11 cellular contexts compared by ENCODE assay signal in genomic region chr11:65043881-65044501, GRCh38. TPM values are rescaled to one million over a fixed set of nuclear protein-coding genes. Genes with fewer than 3 reads are reported as not detected.
DNase-seq lines count a peak whose midpoint lies in the region; ATAC-seq and TF ChIP-seq lines count a peak whose summit lies in the region.
"Had no signal": no experiment of that assay in that cellular context is flagged by ENCODE, and none has a peak within 500 bp of the region (broad histone marks: within the 10 kb centered on the region; RNA-seq: fewer than 3 reads in every experiment).

No MANE protein-coding gene starts in this region.

- WGBS in heart left ventricle, 4 donors, result 86 to 87% (median 86%) methylated on average over 22 to 23 of the region's 23 CpGs
- 87 to 92% (median 90%) methylated on average over 23 of the region's 23 CpGs for WGBS in ovary, 3 donors

- TF ChIP-seq POLR2A in heart left ventricle (IDR thresholded peaks at IDR 0.05) (no peak), ovary (IDR thresholded peaks at IDR 0.05) (no peak), vagina (IDR thresholded peaks at IDR 0.05) (no peak)

- H3K9me3 ChIP-seq in heart left ventricle (no peaks in the 10 kb centered on the region), ovary (no peaks in the 10 kb centered on the region), vagina (no peaks in the 10 kb centered on the region)
- H3K9me3 ChIP-seq: body of pancreas, gastroesophageal sphincter, mucosa of descending colon had no signal

- H3K36me3 ChIP-seq in H7 (replicated peaks; ENCODE audit: control insufficient read depth, insufficient read depth, low read length) (peaks cover 7% of the 10 kb centered on the region), heart left ventricle (peaks cover 0 to 18% (median 11%) of the 10 kb centered on the region in 9 donors), ovary (no peaks in the 10 kb centered on the region), vagina (peaks cover 0 to 18% of the 10 kb centered on the region in 2 donors)

- no peaks in the 10 kb centered on the region; the same call in 1 of the 2 replicates for H3K27me3 ChIP-seq in H7 (ENCODE audit: control insufficient read depth, insufficient read depth, low read length)
- H3K27me3 ChIP-seq in heart left ventricle, result no peaks in the 10 kb centered on the region
- no peaks in the 10 kb centered on the region for H3K27me3 ChIP-seq in ovary
- H3K27me3 ChIP-seq in vagina, result no peaks in the 10 kb centered on the region
- H3K27me3 ChIP-seq: body of pancreas, gastroesophageal sphincter had no signal

- H3K4me1 ChIP-seq in heart left ventricle (peaks cover 0 to 57% (median 22%) of the 10 kb centered on the region in 12 donors), ovary (ENCODE audit: insufficient read depth) (peaks cover 8% of the 10 kb centered on the region), vagina (peaks cover 53% of the 10 kb centered on the region)

- peak in 2 of 4 donors; percentile 9 to 25 for ATAC-seq in heart left ventricle
- ATAC-seq: body of pancreas, gastroesophageal sphincter, mucosa of descending colon had no signal

- no peak for TF ChIP-seq EP300 in ovary (IDR thresholded peaks at IDR 0.05)

- H3K4me3 ChIP-seq in H7 (ENCODE audit: insufficient read depth, low read depth, low read length) (no peak overlapping the region), heart left ventricle (no peak overlapping the region), ovary (no peak overlapping the region), vagina (no peak overlapping the region)
- H3K4me3 ChIP-seq: body of pancreas, gastroesophageal sphincter, mucosa of descending colon had no signal

- DNase-seq in H7 (peak; percentile 49), SKM-1 treated with dmso at 0.1 percent for 144 hours (lab: John Stamatoyannopoulos, UW; ENCODE audit: unreplicated experiment) (peak; percentile 76), heart left ventricle (peak in 4 of 5 donors; percentile 48 to 67 (median 51)), stromal cell of bone marrow (ENCODE audit: low read depth) (peak; percentile 67), ovary (no peak), NCI-H2227 (lab: John Stamatoyannopoulos, UW; ENCODE audit: unreplicated experiment) (no peak), vagina (ENCODE audit: extremely low spot score in 2 of 2) (no peak)
- DNase-seq: mucosa of descending colon, NCI-H1436 had no signal

- TF ChIP-seq CTCF in heart left ventricle (IDR thresholded peaks at IDR 0.05) (no peak), ovary (IDR thresholded peaks at IDR 0.05) (no peak), vagina (IDR thresholded peaks at IDR 0.05) (no peak)

- intact Hi-C loops in heart left ventricle (cut with DNase I), result loop anchor here in 5 of 10 donors (5.0 kb wide), 2 partner anchors 38 to 53 kb away; partner anchors contain the start of genes CDCA5 (in 4 of the 5), ZFPL1 (in 4 of the 5) and VPS51 (in 1 of the 5)
- intact Hi-C loops in ovary (cut with DNase I), result no loop called here
- intact Hi-C loops in vagina (cut with DNase I), result no loop called here

- peak overlapping the region in 2 of 12 donors; percentile 19 to 58 for H3K27ac ChIP-seq in heart left ventricle
- no peak overlapping the region for H3K27ac ChIP-seq in ovary
- no peak overlapping the region for H3K27ac ChIP-seq in vagina
- H3K27ac ChIP-seq: body of pancreas, gastroesophageal sphincter had no signal

RNA-seq across cellular contexts. Expression of gene SAC3D1, which starts 3.0 kb away (rescaled TPM):
- 15.4 TPM in 2 replicates for total RNA-seq in H7 (2014; rRNA removed; shearing (Covaris generic))
- total RNA-seq in heart left ventricle (1 to 10 TPM; 4.3 to 9.1 (median 6.2) TPM), ovary (10 to 100 TPM in 2 of 7 donors, 1 to 10 TPM in 5; 7.3 to 11.6 (median 8.5) TPM), vagina (11.8 TPM)
- polyA plus RNA-seq in heart left ventricle (10 to 100 TPM in 1 of 2 donors, 1 to 10 TPM in 1; 4.8 to 14.6 TPM), ovary (1 to 10 TPM; 1.1 to 7.6 TPM)

RNA-seq across cellular contexts. Expression of gene NAALADL1, which starts 14.4 kb away (rescaled TPM):
- total RNA-seq in H7 (2014; rRNA removed; shearing (Covaris generic)), result 1.4 and 2.4 TPM in 2 replicates
- 1 to 10 TPM; 2.6 to 7.4 (median 3.4) TPM for total RNA-seq in heart left ventricle
- 1 to 10 TPM; 2.7 to 7.4 TPM for polyA plus RNA-seq in heart left ventricle
- 10 to 100 TPM; 12.1 to 33.7 (median 17.6) TPM for total RNA-seq in ovary
- polyA plus RNA-seq in ovary, result 10 to 100 TPM in 1 of 2 donors, 1 to 10 TPM in 1; 7.1 to 33.2 TPM
- 30.7 TPM for total RNA-seq in vagina

RNA-seq across cellular contexts. Expression of gene SNX15, which starts 16.8 kb away (rescaled TPM):
- total RNA-seq in H7 (2014; rRNA removed; shearing (Covaris generic)), result 11.8 and 12.7 TPM in 2 replicates
- 10 to 100 TPM; 12.7 to 33.0 (median 17.9) TPM for total RNA-seq in heart left ventricle
- polyA plus RNA-seq in heart left ventricle, result 10 to 100 TPM; 14.8 to 29.5 TPM
- 10 to 100 TPM; 10.2 to 30.5 (median 19.9) TPM for total RNA-seq in ovary
- 10 to 100 TPM; 15.0 to 23.8 TPM for polyA plus RNA-seq in ovary
- 24.1 TPM for total RNA-seq in vagina

RNA-seq across cellular contexts. Expression of gene ARL2, which starts 30.0 kb away (rescaled TPM):
- total RNA-seq in H7 (2014; rRNA removed; shearing (Covaris generic)), result 219 and 221 TPM in 2 replicates
- total RNA-seq in heart left ventricle (100 to 1,000 TPM in 7 of 9 donors, 10 to 100 TPM in 2; 90.3 to 241 (median 116) TPM), ovary (100 to 1,000 TPM in 4 of 7 donors, 10 to 100 TPM in 3; 77.3 to 147 (median 101) TPM), vagina (112 TPM)
- polyA plus RNA-seq in heart left ventricle (100 to 1,000 TPM; 126 to 158 TPM), ovary (10 to 100 TPM; 60.9 to 86.3 TPM)

RNA-seq across cellular contexts. Expression of gene CDCA5, which starts 39.8 kb away (rescaled TPM):
- 83.8 and 88.7 TPM in 2 replicates for total RNA-seq in H7 (2014; rRNA removed; shearing (Covaris generic))
- total RNA-seq in heart left ventricle (10 to 100 TPM in 1 of 9 donors, 1 to 10 TPM in 2, under 1 TPM in 6; 0.42 to 11.6 (median 0.81) TPM), ovary (1 to 10 TPM in 2 of 7 donors, under 1 TPM in 4, not detected in 1; 0.38 to 2.8 (median 0.52) TPM), vagina (3.7 TPM)
- polyA plus RNA-seq in heart left ventricle (under 1 TPM; 0.38 to 0.83 TPM), ovary (1 to 10 TPM; 1.0 to 1.2 TPM)

Comparison
In these comparisons a context has a peak if more than half of its experiments do, and no peak if none do; other contexts are left out.
1. DNase-seq: peak in H7 (single experiment), SKM-1 treated with dmso at 0.1 percent for 144 hours (single experiment), heart left ventricle (4 of 5) and stromal cell of bone marrow (single experiment); none in ovary (0 of 5), NCI-H2227 (single experiment) and vagina (0 of 2).